1 cellular context compared by ENCODE assay signal in genomic region chr16:18789850-18790706, GRCh38.
A peak's percentile ranks its signal among the peaks of the same experiment; 100 is the strongest.
TF ChIP-seq lines count a peak whose summit lies in the region.

Gene RPS15A (minus strand): TSS chr16:18790334. CDS start chr16:18789113, 1,221 bp downstream.

TF ChIP-seq in K562, 482 proteins besides CTCF, POLR2A, EP300 and RAD21 (continued from another document and continues in another):
- TF ChIP-seq ZNF592 (IDR thresholded peaks at IDR 0.05) (no peak), RBM17 (IDR thresholded peaks at IDR 0.05; ENCODE audit: borderline replicate concordance, low read depth, low read length) (no peak), HIVEP1 (CRISPR knock-in tag; IDR thresholded peaks at IDR 0.05) (no peak), TAF9B (IDR thresholded peaks at IDR 0.05; ENCODE audit: partially characterized antibody) (peak; percentile 99), BRD9 (IDR thresholded peaks at IDR 0.05; ENCODE audit: low read depth, partially characterized antibody) (peak; percentile 99), TEAD1 (CRISPR knock-in tag; IDR thresholded peaks at IDR 0.05) (peak; percentile 29 to 31; a peak in 1 of 4 replicates), ZNF584 (CRISPR knock-in tag; IDR thresholded peaks at IDR 0.05; ENCODE audit: low read depth) (no peak), SIX5 (IDR thresholded peaks at IDR 0.05; ENCODE audit: borderline replicate concordance in 1 of 2, insufficient read depth in 1 of 2, low read depth in 1 of 2, low read length in 2 of 2) (no peak), RBBP5 (IDR thresholded peaks at IDR 0.05; ENCODE audit: borderline replicate concordance, insufficient read depth, low read length, poor library complexity, severe bottlenecking) (peak; percentile 99), ZNF124 (CRISPR knock-in tag; IDR thresholded peaks at IDR 0.05) (no peak), SMC3 (conservative IDR thresholded peaks at IDR 0.05; ENCODE audit: insufficient read depth, low read depth, low read length) (no peak), DLX4 (CRISPR knock-in tag; IDR thresholded peaks at IDR 0.05) (no peak), ZNF282 (CRISPR knock-in tag; IDR thresholded peaks at IDR 0.05) (peak; percentile 86; the same call in 1 of the 2 replicates), BACH1 (tag; IDR thresholded peaks at IDR 0.05) (no peak), ZZZ3 (IDR thresholded peaks at IDR 0.05) (peak; percentile 99), MYBL2 (IDR thresholded peaks at IDR 0.05; ENCODE audit: low read depth) (no peak), MYBL2 (CRISPR knock-in tag; IDR thresholded peaks at IDR 0.05; ENCODE audit: borderline replicate concordance) (no peak), MCM3 (IDR thresholded peaks at IDR 0.05) (no peak), ZNF41 (CRISPR knock-in tag; conservative IDR thresholded peaks at IDR 0.05) (no peak), MAFG (tag; conservative IDR thresholded peaks at IDR 0.05) (no peak), ZBTB33 (CRISPR knock-in tag; IDR thresholded peaks at IDR 0.05) (no peak), ZFP91 (CRISPR knock-in tag; IDR thresholded peaks at IDR 0.05) (no peak), MBD2 (IDR thresholded peaks at IDR 0.05; ENCODE audit: borderline replicate concordance, low read depth) (peak; percentile 90; the same call in 1 of the 2 replicates), GABPB1 (CRISPR knock-in tag; IDR thresholded peaks at IDR 0.05) (peak; percentile 76), TAL1 (IDR thresholded peaks at IDR 0.05) (no peak), SOX6 (IDR thresholded peaks at IDR 0.05) (no peak), BCLAF1 (IDR thresholded peaks at IDR 0.05; ENCODE audit: borderline replicate concordance in 1 of 2, control insufficient read depth in 1 of 2, low read depth in 2 of 2, low read length in 1 of 2) (peak in 1 of 2 experiments; percentile 49; a peak in 1 of 4 replicates), HNRNPK (IDR thresholded peaks at IDR 0.05; ENCODE audit: low read depth, low read length, poor library complexity, severe bottlenecking) (no peak), FOXA1 (IDR thresholded peaks at IDR 0.05; ENCODE audit: borderline replicate concordance) (no peak), ZNF586 (CRISPR knock-in tag; conservative IDR thresholded peaks at IDR 0.05) (no peak), PHB2 (IDR thresholded peaks at IDR 0.05; ENCODE audit: low read depth) (no peak), ZBTB40 (IDR thresholded peaks at IDR 0.05) (no peak), ZBTB40 (CRISPR knock-in tag; IDR thresholded peaks at IDR 0.05) (no peak), CHCHD3 (CRISPR knock-in tag; IDR thresholded peaks at IDR 0.05) (no peak), ETV6 (IDR thresholded peaks at IDR 0.05; ENCODE audit: borderline replicate concordance in 1 of 2, low read depth in 2 of 2, low read length in 1 of 2) (0 out of 4 replicates have a peak, but pooled peaks have one; percentile 18 to 28), ETV6 (CRISPR knock-in tag; IDR thresholded peaks at IDR 0.05; ENCODE audit: borderline replicate concordance) (no peak), SAFB2 (IDR thresholded peaks at IDR 0.05; ENCODE audit: borderline replicate concordance, low read depth, low read length, severe bottlenecking) (no peak), ZNF75A (CRISPR knock-in tag; IDR thresholded peaks at IDR 0.05) (no peak), ZBTB1 (CRISPR knock-in tag; IDR thresholded peaks at IDR 0.05; ENCODE audit: borderline replicate concordance, low read depth) (no peak)
